Comparison of ENCODE assay signal across 8 cellular contexts in the genomic region with DNA sequence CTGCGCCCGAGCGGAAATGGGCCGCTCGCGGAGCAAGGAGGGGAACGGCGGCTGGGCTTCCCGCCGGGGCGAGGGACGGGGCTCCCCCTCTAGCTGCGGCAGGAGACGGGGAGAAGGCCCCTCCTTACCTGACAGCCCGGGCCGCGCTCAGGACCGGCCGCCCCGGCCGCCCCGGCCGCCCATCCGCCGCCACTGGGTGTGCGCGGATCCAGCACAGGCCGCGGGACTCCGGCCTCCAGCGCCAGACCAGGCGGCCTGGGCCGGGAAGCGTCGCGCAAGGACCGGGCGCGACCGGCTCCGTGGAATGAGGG. TPM values are rescaled to one million over a fixed set of nuclear protein-coding genes. Genes with fewer than 3 reads are reported as not detected.
DNase-seq lines count a peak whose midpoint lies in the region; ATAC-seq lines count a peak whose summit lies in the region.

No MANE protein-coding gene starts in this region.

- peak; percentile 29 for ATAC-seq in HG02610 (IDR thresholded peaks at IDR 0.05; ENCODE audit: unreplicated experiment)

- H3K4me3 ChIP-seq in urinary bladder (ENCODE audit: low read depth, low read length), result peak overlapping the region; percentile 92

- under 1% methylated on average over 41 of the region's 41 CpGs for WGBS in urinary bladder

- peak; percentile 68 for DNase-seq in DMS53 (lab: John Stamatoyannopoulos, UW)
- no peak for DNase-seq in DMS53 treated with DMSO at 0.1 percent for 48 hours (lab: John Stamatoyannopoulos, UW; ENCODE audit: unreplicated experiment)
- DNase-seq in RKO (ENCODE audit: low spot score), result peak; percentile 32
- peak; percentile 16 for DNase-seq in mucosa of gallbladder (ENCODE audit: low spot score)
- DNase-seq in NCI-H446 treated with DMSO at 0.1 percent for 48 hours (lab: John Stamatoyannopoulos, UW), result no peak

- peaks cover 2% of the 10 kb centered on the region for H3K4me1 ChIP-seq in urinary bladder (ENCODE audit: insufficient read depth)

- H3K27ac ChIP-seq in cingulate gyrus (ENCODE audit: low read depth, low read length), result peak overlapping the region; percentile 85
- peak overlapping the region; percentile 92 for H3K27ac ChIP-seq in urinary bladder (ENCODE audit: low read depth)

- no peaks in the 10 kb centered on the region for H3K36me3 ChIP-seq in urinary bladder (ENCODE audit: insufficient read depth)

RNA-seq across cellular contexts. Expression of a gene that starts 0.3 kb away (rescaled TPM):
- total RNA-seq in mucosa of gallbladder (47.7 TPM), urinary bladder (20.6 TPM)
- polyA plus RNA-seq in urinary bladder, result 41.5 TPM

RNA-seq across cellular contexts. Expression of a gene that starts 8.0 kb away (rescaled TPM):
- total RNA-seq in mucosa of gallbladder (7.8 TPM), urinary bladder (24.0 TPM)
- 9.1 TPM for polyA plus RNA-seq in urinary bladder

RNA-seq across cellular contexts. Expression of a gene that starts 38.7 kb away (rescaled TPM):
- total RNA-seq in mucosa of gallbladder (16.8 TPM), urinary bladder (4.2 TPM)
- 5.5 TPM for polyA plus RNA-seq in urinary bladder

Comparison
In these comparisons a context has a peak if more than half of its experiments do, and no peak if none do; other contexts are left out.
1. DNase-seq: peak in DMS53 (single experiment), RKO (single experiment) and mucosa of gallbladder (single experiment); none in DMS53 treated with DMSO at 0.1 percent for 48 hours (single experiment) and NCI-H446 treated with DMSO at 0.1 percent for 48 hours (single experiment).